In genomic region chr5:100900796-100901731, GRCh38 we compare ENCODE assay signal across 8 cellular contexts. TPM values are rescaled to one million over a fixed set of nuclear protein-coding genes. Genes with fewer than 3 reads are reported as not detected.
A peak's percentile ranks its signal among the peaks of the same experiment; 100 is the strongest.
DNase-seq lines count a peak whose midpoint lies in the region; ATAC-seq and TF ChIP-seq lines count a peak whose summit lies in the region.

No MANE protein-coding gene starts in this region.

- 1 to 3% methylated on average over 46 of the region's 46 CpGs for WGBS in sigmoid colon, 2 donors

- H3K36me3 Mint-ChIP-seq in activated naive CD8-positive, alpha-beta T cell treated with anti-CD3 and anti-CD28 coated beads, Interleukin-2, amount 10 ng/mL, durations not matched to agents 7 days and 5 days = peaks cover 18% of the 10 kb centered on the region

- H3K27ac Mint-ChIP-seq in activated naive CD8-positive, alpha-beta T cell treated with anti-CD3 and anti-CD28 coated beads, Interleukin-2, amount 10 ng/mL, durations not matched to agents 7 days and 5 days = peak overlapping the region; percentile 97

- peaks cover 0 to 55% (median 15%) of the 10 kb centered on the region in 3 donors for H3K27me3 ChIP-seq in sigmoid colon

- no peaks in the 10 kb centered on the region for H3K36me3 ChIP-seq in sigmoid colon

- H3K4me1 ChIP-seq in sigmoid colon = peaks cover 0 to 22% (median 14%) of the 10 kb centered on the region in 4 donors

- no peak for TF ChIP-seq CTCF in sigmoid colon (IDR thresholded peaks at IDR 0.05)

- peaks cover 2% of the 10 kb centered on the region for H3K9me3 Mint-ChIP-seq in activated naive CD8-positive, alpha-beta T cell treated with anti-CD3 and anti-CD28 coated beads, Interleukin-2, amount 10 ng/mL, durations not matched to agents 7 days and 5 days

- H3K27me3 Mint-ChIP-seq in activated naive CD8-positive, alpha-beta T cell treated with anti-CD3 and anti-CD28 coated beads, Interleukin-2, amount 10 ng/mL, durations not matched to agents 7 days and 5 days = no peaks in the 10 kb centered on the region

- TF ChIP-seq EP300 in sigmoid colon (IDR thresholded peaks at IDR 0.05) = no peak

- no peaks in the 10 kb centered on the region for H3K9me3 ChIP-seq in sigmoid colon

- peak overlapping the region; percentile 44 to 74 (median 60) for H3K27ac ChIP-seq in sigmoid colon

- ATAC-seq in GM21576 (IDR thresholded peaks at IDR 0.05; ENCODE audit: unreplicated experiment) (peak; percentile 34), SK-N-SH treated with all-trans-retinoic acid at 6 μM for 48 hours (peak; percentile 66)
- ATAC-seq in activated naive CD8-positive, alpha-beta T cell treated with anti-CD3 and anti-CD28 coated beads, Interleukin-2, amount 10 ng/mL, durations not matched to agents 7 days and 5 days (ENCODE audit: low read depth) = peak; percentile 53

- H3K4me1 Mint-ChIP-seq in activated naive CD8-positive, alpha-beta T cell treated with anti-CD3 and anti-CD28 coated beads, Interleukin-2, amount 10 ng/mL, durations not matched to agents 7 days and 5 days = peaks cover 28% of the 10 kb centered on the region

- POLR2A ChIA-PET in activated naive CD8-positive, alpha-beta T cell treated with anti-CD3 and anti-CD28 coated beads, Interleukin-2, amount 10 ng/mL, durations not matched to agents 7 days and 5 days (lab: Charles Lee) = interaction anchor here (0.7 to 5.5 kb wide), 13 partner anchors 8 to 366 kb away, joined by 3 to 72 read pairs (median 6); partner anchors contain the start of gene FAM174A

- no peak for TF ChIP-seq POLR2A in sigmoid colon (IDR thresholded peaks at IDR 0.05)

- H3K4me3 Mint-ChIP-seq in activated naive CD8-positive, alpha-beta T cell treated with anti-CD3 and anti-CD28 coated beads, Interleukin-2, amount 10 ng/mL, durations not matched to agents 7 days and 5 days = peak overlapping the region; percentile 95

- peak overlapping the region; percentile 16 to 50 (median 41) for H3K4me3 ChIP-seq in sigmoid colon

- DNase-seq in DMS53 treated with DMSO at 0.1 percent for 48 hours (lab: John Stamatoyannopoulos, UW; ENCODE audit: unreplicated experiment) = peak; percentile 71
- DNase-seq in LHCN-M2 (ENCODE audit: low read depth) = peak; percentile 86
- peak; percentile 85 for DNase-seq in activated naive CD8-positive, alpha-beta T cell treated with anti-CD3 and anti-CD28 coated beads, Interleukin-2, amount 10 ng/mL, durations not matched to agents 7 days and 5 days
- peak in 27 of 51 donors; percentile 7 to 53 (median 25) for DNase-seq in hypothalamus (lab: John Stamatoyannopoulos, UW)
- peak; percentile 79 for DNase-seq in sigmoid colon
- DNase-seq in NCI-H526 (lab: John Stamatoyannopoulos, UW) = no peak

- intact Hi-C loops in sigmoid colon (cut with DNase I) = no loop called here

TF ChIP-seq in SK-N-SH treated with all-trans-retinoic acid at 6 μM for 48 hours, 23 proteins besides CTCF, POLR2A, EP300 and RAD21:
- TF ChIP-seq ZFP30 (CRISPR knock-in tag; IDR thresholded peaks at IDR 0.05) (no peak), RARB (CRISPR knock-in tag; IDR thresholded peaks at IDR 0.05) (no peak), TSHZ2 (CRISPR knock-in tag; IDR thresholded peaks at IDR 0.05) (no peak), ZNF565 (CRISPR knock-in tag; conservative IDR thresholded peaks at IDR 0.05; ENCODE audit: low read depth) (no peak), GLIS3 (CRISPR knock-in tag; IDR thresholded peaks at IDR 0.05) (no peak), ISL1 (CRISPR knock-in tag; IDR thresholded peaks at IDR 0.05) (no peak), PATZ1 (CRISPR knock-in tag; IDR thresholded peaks at IDR 0.05; ENCODE audit: borderline replicate concordance) (no peak), ESRRG (CRISPR knock-in tag; IDR thresholded peaks at IDR 0.05) (no peak), TOX (CRISPR knock-in tag; IDR thresholded peaks at IDR 0.05; ENCODE audit: borderline replicate concordance) (no peak), SNAI2 (CRISPR knock-in tag; IDR thresholded peaks at IDR 0.05) (no peak), PPARA (CRISPR knock-in tag; IDR thresholded peaks at IDR 0.05; ENCODE audit: borderline replicate concordance) (no peak), BACH2 (CRISPR knock-in tag; IDR thresholded peaks at IDR 0.05; ENCODE audit: borderline replicate concordance) (no peak), ZC3H10 (CRISPR knock-in tag; IDR thresholded peaks at IDR 0.05) (no peak), ZFP3 (CRISPR knock-in tag; IDR thresholded peaks at IDR 0.05) (no peak), OSR1 (CRISPR knock-in tag; IDR thresholded peaks at IDR 0.05) (no peak), TCF4 (CRISPR knock-in tag; IDR thresholded peaks at IDR 0.05; ENCODE audit: borderline replicate concordance) (no peak)
- TF ChIP-seq, protein P1, sequence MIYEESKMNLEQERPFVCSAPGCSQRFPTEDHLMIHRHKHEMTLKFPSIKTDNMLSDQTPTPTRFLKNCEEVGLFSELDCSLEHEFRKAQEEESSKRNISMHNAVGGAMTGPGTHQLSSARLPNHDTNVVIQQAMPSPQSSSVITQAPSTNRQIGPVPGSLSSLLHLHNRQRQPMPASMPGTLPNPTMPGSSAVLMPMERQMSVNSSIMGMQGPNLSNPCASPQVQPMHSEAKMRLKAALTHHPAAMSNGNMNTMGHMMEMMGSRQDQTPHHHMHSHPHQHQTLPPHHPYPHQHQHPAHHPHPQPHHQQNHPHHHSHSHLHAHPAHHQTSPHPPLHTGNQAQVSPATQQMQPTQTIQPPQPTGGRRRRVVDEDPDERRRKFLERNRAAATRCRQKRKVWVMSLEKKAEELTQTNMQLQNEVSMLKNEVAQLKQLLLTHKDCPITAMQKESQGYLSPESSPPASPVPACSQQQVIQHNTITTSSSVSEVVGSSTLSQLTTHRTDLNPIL (CRISPR knock-in tag; IDR thresholded peaks at IDR 0.05; ENCODE audit: low read depth) = no peak

RNA-seq across cellular contexts. Expression of gene ST8SIA4, which starts 2.0 kb away (rescaled TPM):
- total RNA-seq in LHCN-M2 (2014; rRNA removed) (11.2 and 13.9 TPM in 2 replicates), sigmoid colon (1 to 10 TPM; 1.4 to 8.3 (median 2.6) TPM)
- polyA plus RNA-seq in LHCN-M2 (2012) = 0.22 TPM
- 10 to 100 TPM; 37.0 to 39.2 TPM for total RNA-seq in activated naive CD8-positive, alpha-beta T cell treated with anti-CD3 and anti-CD28 coated beads, Interleukin-2, amount 10 ng/mL, durations not matched to agents 7 days and 5 days
- polyA plus RNA-seq in sigmoid colon = 1 to 10 TPM in 2 of 3 donors, under 1 TPM in 1; 0.60 to 4.1 (median 3.0) TPM

Comparison
In these comparisons a context has a peak if more than half of its experiments do, and no peak if none do; other contexts are left out.
1. DNase-seq: peak in DMS53 treated with DMSO at 0.1 percent for 48 hours (single experiment), LHCN-M2 (single experiment), activated naive CD8-positive, alpha-beta T cell treated with anti-CD3 and anti-CD28 coated beads, Interleukin-2, amount 10 ng/mL, durations not matched to agents 7 days and 5 days (single experiment), hypothalamus (27 of 51) and sigmoid colon (single experiment); none in NCI-H526 (0 of 2).
2. Peak in every context shown above with its lines, with median percentiles within 50 percentile points of each other: ATAC-seq.